Comparison of ENCODE assay signal across 15 cellular contexts in genomic region chr1:228177183-228177475, GRCh38. TPM values are rescaled to one million over a fixed set of nuclear protein-coding genes. Genes with fewer than 3 reads are reported as not detected.
DNase-seq lines count a peak whose midpoint lies in the region; ATAC-seq and TF ChIP-seq lines count a peak whose summit lies in the region.
"Had no signal": no experiment of that assay in that cellular context is flagged by ENCODE, and none has a peak within 500 bp of the region (broad histone marks: within the 10 kb centered on the region; RNA-seq: fewer than 3 reads in every experiment).

No MANE protein-coding gene starts in this region.

- 72 to 88% methylated on average over 4 to 5 of the region's 5 CpGs for WGBS in upper lobe of left lung, 2 donors

- peaks cover 25 to 39% of the 10 kb centered on the region in 2 donors for H3K4me1 Mint-ChIP-seq in immature natural killer cell
- no peaks in the 10 kb centered on the region for H3K4me1 Mint-ChIP-seq in WTC11
- H3K4me1 Mint-ChIP-seq: GM23338, H9 had no signal

- no peak for TF ChIP-seq EP300 in upper lobe of left lung (IDR thresholded peaks at IDR 0.05)

- POLR2A ChIA-PET in WTC11 (lab: Charles Lee), result no interaction called here

- H3K36me3 Mint-ChIP-seq in immature natural killer cell (peaks cover 0 to 8% (median 3%) of the 10 kb centered on the region in 3 donors), WTC11 (no peaks in the 10 kb centered on the region)

- H3K9me3 ChIP-seq in BLaER1 (no peaks in the 10 kb centered on the region), upper lobe of left lung (no peaks in the 10 kb centered on the region)

- H3K4me3 Mint-ChIP-seq in immature natural killer cell, result no peak overlapping the region
- no peak overlapping the region for H3K4me3 Mint-ChIP-seq in WTC11
- H3K4me3 Mint-ChIP-seq: CD4-positive, alpha-beta T cell; GM23338; H9 had no signal

- H3K27ac ChIP-seq in BLaER1 (no peak overlapping the region), caudate nucleus (ENCODE audit: low read depth, low read length) (peak overlapping the region; percentile 8), upper lobe of left lung (peak overlapping the region; percentile 33 to 86 (median 71))

- no peaks in the 10 kb centered on the region for H3K27me3 ChIP-seq in BLaER1
- H3K27me3 ChIP-seq in upper lobe of left lung, result no peaks in the 10 kb centered on the region
- H3K27me3 ChIP-seq in H7 (ENCODE audit: control insufficient read depth, insufficient read depth, low read length), result no peaks in the 10 kb centered on the region; the same call in 1 of the 2 replicates

- peaks cover 51% of the 10 kb centered on the region for H4K20me1 ChIP-seq in BLaER1

- ATAC-seq in upper lobe of left lung (ENCODE audit: low FRiP score in 2 of 2) (no peak), WTC11 (no peak)
- ATAC-seq: GM23338 had no signal

- CTCF ChIA-PET in WTC11 (lab: Charles Lee), result interaction anchor here (1.3 kb wide), 1 partner anchor 46 kb away, joined by 3 read pairs; no protein-coding TSS in a partner anchor

- DNase-seq in caudate nucleus (lab: John Stamatoyannopoulos, UW), result no peak
- peak; percentile 62 for DNase-seq in mesenteric fat pad (ENCODE audit: low spot score)
- DNase-seq in upper lobe of left lung, result no peak
- DNase-seq in H7, result no peak
- no peak for DNase-seq in immature natural killer cell
- DNase-seq in WTC11 (ENCODE audit: low spot score), result no peak
- DNase-seq: 8988T; AML-193; C1 segment of cervical spinal cord; Calu3; CD4-positive, alpha-beta T cell; DMS 273 treated with DMSO at 0.1 percent for 48 hours; H9 had no signal

- H3K4me3 ChIP-seq in BLaER1 (no peak overlapping the region), upper lobe of left lung (peak overlapping the region in 1 of 4 donors; percentile 46), H7 (ENCODE audit: insufficient read depth, low read depth, low read length) (no peak overlapping the region)
- H3K4me3 ChIP-seq: GM23338 had no signal

- H3K4me1 ChIP-seq in BLaER1, result peaks cover 53% of the 10 kb centered on the region
- H3K4me1 ChIP-seq in upper lobe of left lung, result peaks cover 31 to 61% (median 43%) of the 10 kb centered on the region in 4 donors

- H3K4me2 ChIP-seq in BLaER1, result peak overlapping the region; percentile 93
- H3K4me2 ChIP-seq: GM23338 had no signal

- peaks cover 9 to 24% (median 10%) of the 10 kb centered on the region in 3 donors for H3K27me3 Mint-ChIP-seq in immature natural killer cell (ENCODE audit: low read depth in 3 of 3)
- H3K27me3 Mint-ChIP-seq in WTC11 (ENCODE audit: low read depth), result no peaks in the 10 kb centered on the region
- H3K27me3 Mint-ChIP-seq: CD4-positive, alpha-beta T cell had no signal

- H3K36me3 ChIP-seq in BLaER1, result peaks cover 10% of the 10 kb centered on the region; the same call in 1 of the 2 replicates
- peaks cover 0 to 12% (median 7%) of the 10 kb centered on the region in 4 donors for H3K36me3 ChIP-seq in upper lobe of left lung
- no peaks in the 10 kb centered on the region for H3K36me3 ChIP-seq in H7 (replicated peaks; ENCODE audit: control insufficient read depth, insufficient read depth, low read length)

- no peaks in the 10 kb centered on the region for H3K9me3 Mint-ChIP-seq in immature natural killer cell
- no peaks in the 10 kb centered on the region for H3K9me3 Mint-ChIP-seq in WTC11
- H3K9me3 Mint-ChIP-seq: CD4-positive, alpha-beta T cell; GM23338; H9 had no signal

- no peak for TF ChIP-seq CTCF in upper lobe of left lung (IDR thresholded peaks at IDR 0.05)
- no peak for TF ChIP-seq CTCF in WTC11 (IDR thresholded peaks at IDR 0.05)

- no peak overlapping the region for H3K9ac ChIP-seq in BLaER1

- no peak overlapping the region for H3K27ac Mint-ChIP-seq in immature natural killer cell
- H3K27ac Mint-ChIP-seq in WTC11, result no peak overlapping the region
- H3K27ac Mint-ChIP-seq: GM23338, H9 had no signal

- TF ChIP-seq POLR2A in upper lobe of left lung (IDR thresholded peaks at IDR 0.05), result no peak

TF ChIP-seq in WTC11, 78 proteins besides CTCF, POLR2A, EP300 and RAD21 (continues in another document):
- TF ChIP-seq E2F4 (CRISPR knock-in tag; IDR thresholded peaks at IDR 0.05; ENCODE audit: borderline replicate concordance, low read depth), result no peak
- TF ChIP-seq NFATC4 (CRISPR knock-in tag; IDR thresholded peaks at IDR 0.05), result no peak
- TF ChIP-seq CDX4 (CRISPR knock-in tag; IDR thresholded peaks at IDR 0.05; ENCODE audit: borderline replicate concordance), result no peak
- no peak for TF ChIP-seq SMAD4 (CRISPR knock-in tag; IDR thresholded peaks at IDR 0.05)
- TF ChIP-seq NR1H2 (CRISPR knock-in tag; IDR thresholded peaks at IDR 0.05), result no peak
- no peak for TF ChIP-seq ESRRA (CRISPR knock-in tag; IDR thresholded peaks at IDR 0.05; ENCODE audit: borderline replicate concordance)
- no peak for TF ChIP-seq NFE2L1 (CRISPR knock-in tag; IDR thresholded peaks at IDR 0.05)
- no peak for TF ChIP-seq TEAD4 (CRISPR knock-in tag; IDR thresholded peaks at IDR 0.05)
- no peak for TF ChIP-seq OVOL2 (CRISPR knock-in tag; IDR thresholded peaks at IDR 0.05; ENCODE audit: borderline replicate concordance)
- TF ChIP-seq ZNF232 (CRISPR knock-in tag; IDR thresholded peaks at IDR 0.05), result no peak
- TF ChIP-seq NR3C1 (CRISPR knock-in tag; conservative IDR thresholded peaks at IDR 0.05; ENCODE audit: low read depth), result no peak
- no peak for TF ChIP-seq ELF4 (CRISPR knock-in tag; IDR thresholded peaks at IDR 0.05; ENCODE audit: low read depth)
- TF ChIP-seq ARID4B (CRISPR knock-in tag; IDR thresholded peaks at IDR 0.05; ENCODE audit: borderline replicate concordance), result no peak
- TF ChIP-seq MXD4 (CRISPR knock-in tag; IDR thresholded peaks at IDR 0.05; ENCODE audit: borderline replicate concordance), result no peak
- no peak for TF ChIP-seq RORB (CRISPR knock-in tag; IDR thresholded peaks at IDR 0.05)
- no peak for TF ChIP-seq ETV6 (CRISPR knock-in tag; IDR thresholded peaks at IDR 0.05)

RNA-seq across cellular contexts. Expression of gene IBA57, which starts 11.5 kb away (rescaled TPM):
- total RNA-seq in mesenteric fat pad (7.5 TPM), upper lobe of left lung (10 to 100 TPM in 4 of 6 donors, 1 to 10 TPM in 2; 6.1 to 19.3 (median 13.9) TPM), WTC11 (2021) (11.4 to 12.5 TPM (median 12.1 TPM) in 3 replicates)
- 21.2 and 23.3 TPM in 2 replicates for total RNA-seq in H7 (2014; rRNA removed; shearing (Covaris generic))
- 1 to 10 TPM; 2.0 to 4.4 (median 2.0) TPM for polyA plus RNA-seq in immature natural killer cell

RNA-seq across cellular contexts. Expression of gene GJC2, which starts 27.4 kb away (rescaled TPM):
- 2.6 TPM for total RNA-seq in mesenteric fat pad
- total RNA-seq in upper lobe of left lung, result 1 to 10 TPM; 1.4 to 8.7 (median 2.0) TPM
- total RNA-seq in H7 (2014; rRNA removed; shearing (Covaris generic)), result 1.7 TPM in 2 replicates
- not detected for polyA plus RNA-seq in immature natural killer cell
- total RNA-seq in WTC11 (2021), result 0.72 to 1.2 TPM (median 0.87 TPM) in 3 replicates

RNA-seq across cellular contexts. Expression of gene OBSCN, which starts 30.7 kb away (rescaled TPM):
- total RNA-seq in mesenteric fat pad (3.7 TPM), upper lobe of left lung (100 to 1,000 TPM in 1 of 6 donors, 10 to 100 TPM in 5; 15.7 to 160 (median 47.0) TPM), WTC11 (2021) (38.8 to 47.7 TPM (median 47.5 TPM) in 3 replicates)
- total RNA-seq in H7 (2014; rRNA removed; shearing (Covaris generic)), result 18.9 and 25.2 TPM in 2 replicates
- 1 to 10 TPM in 1 of 3 donors, under 1 TPM in 1, not detected in 1; 0.19 to 1.9 TPM for polyA plus RNA-seq in immature natural killer cell

RNA-seq across cellular contexts. Expression of gene GUK1, which starts 37.0 kb away (rescaled TPM):
- total RNA-seq in mesenteric fat pad, result 220 TPM
- total RNA-seq in upper lobe of left lung, result 100 to 1,000 TPM; 198 to 385 (median 269) TPM
- total RNA-seq in H7 (2014; rRNA removed; shearing (Covaris generic)), result 216 and 224 TPM in 2 replicates
- 100 to 1,000 TPM; 516 to 803 (median 763) TPM for polyA plus RNA-seq in immature natural killer cell
- total RNA-seq in WTC11 (2021), result 110 to 112 TPM (median 111 TPM) in 3 replicates
